1 cellular context compared by ENCODE assay signal in genomic region chr17:48892940-48893645, GRCh38.
TF ChIP-seq lines count a peak whose summit lies in the region.

No MANE protein-coding gene starts in this region.

TF ChIP-seq in K562, 482 proteins besides CTCF, POLR2A, EP300 and RAD21 (continues in another document):
- TF ChIP-seq CC2D1A (IDR thresholded peaks at IDR 0.05) (no peak), SMARCA4 (IDR thresholded peaks at IDR 0.05) (peak; percentile 41; the same call in 1 of the 2 replicates), BRD9 (IDR thresholded peaks at IDR 0.05; ENCODE audit: low read depth, partially characterized antibody) (no peak), CEBPB (tag; IDR thresholded peaks at IDR 0.05) (peak; percentile 69), SETDB1 (IDR thresholded peaks at IDR 0.05; ENCODE audit: low read length) (no peak), DLX4 (CRISPR knock-in tag; IDR thresholded peaks at IDR 0.05) (no peak), MAFG (tag; conservative IDR thresholded peaks at IDR 0.05) (no peak), BHLHE40 (IDR thresholded peaks at IDR 0.05; ENCODE audit: low read length) (no peak), ZFP36 (IDR thresholded peaks at IDR 0.05; ENCODE audit: low read depth, low read length, partially characterized antibody) (no peak), E2F3 (CRISPR knock-in tag; IDR thresholded peaks at IDR 0.05) (no peak), CEBPG (CRISPR knock-in tag; IDR thresholded peaks at IDR 0.05) (peak; percentile 26; the same call in 1 of the 2 replicates), CEBPG (tag; conservative IDR thresholded peaks at IDR 0.05 in 1 of 2, IDR thresholded peaks at IDR 0.05 in 1 of 2) (no peak), PRDM10 (IDR thresholded peaks at IDR 0.05; ENCODE audit: partially characterized antibody) (no peak), SREBF2 (CRISPR knock-in tag; IDR thresholded peaks at IDR 0.05) (0 out of 2 replicates have a peak, but pooled peaks have one; percentile 37), ZNF436 (CRISPR knock-in tag; IDR thresholded peaks at IDR 0.05) (no peak), RCOR1 (IDR thresholded peaks at IDR 0.05; ENCODE audit: borderline replicate concordance in 1 of 2, low read depth in 2 of 2, low read length in 2 of 2) (no peak), ZNF280A (IDR thresholded peaks at IDR 0.05; ENCODE audit: low read depth, partially characterized antibody) (no peak), ETS2 (tag; IDR thresholded peaks at IDR 0.05; ENCODE audit: borderline replicate concordance, poor library complexity, severe bottlenecking) (no peak), MGA (IDR thresholded peaks at IDR 0.05) (no peak; the same call in 1 of the 2 replicates), THAP12 (CRISPR knock-in tag; IDR thresholded peaks at IDR 0.05) (no peak), ZFP91 (CRISPR knock-in tag; IDR thresholded peaks at IDR 0.05) (no peak; the same call in 1 of the 2 replicates), KAT7 (CRISPR knock-in tag; IDR thresholded peaks at IDR 0.05; ENCODE audit: borderline replicate concordance) (no peak), ZNF253 (CRISPR knock-in tag; conservative IDR thresholded peaks at IDR 0.05) (no peak), ZBED1 (IDR thresholded peaks at IDR 0.05) (no peak), MBD1 (CRISPR knock-in tag; IDR thresholded peaks at IDR 0.05) (no peak), RFX5 (IDR thresholded peaks at IDR 0.05; ENCODE audit: low read depth, low read length) (no peak), ZNF512 (tag; IDR thresholded peaks at IDR 0.05) (no peak), ZNF740 (CRISPR knock-in tag; IDR thresholded peaks at IDR 0.05) (no peak), ZNF740 (tag; IDR thresholded peaks at IDR 0.05) (no peak)
